ENCODE assay signal across 1 cellular context in genomic region chr3:27536451-27536850, GRCh38.
TF ChIP-seq lines count a peak whose summit lies in the region.

No MANE protein-coding gene starts in this region.

TF ChIP-seq in SK-N-SH, 30 proteins besides CTCF, POLR2A, EP300 and RAD21:
- no peak for TF ChIP-seq ZBTB33 (IDR thresholded peaks at IDR 0.05; ENCODE audit: borderline replicate concordance, low read depth)
